ENCODE assay signal across 19 cellular contexts in the genomic region with DNA sequence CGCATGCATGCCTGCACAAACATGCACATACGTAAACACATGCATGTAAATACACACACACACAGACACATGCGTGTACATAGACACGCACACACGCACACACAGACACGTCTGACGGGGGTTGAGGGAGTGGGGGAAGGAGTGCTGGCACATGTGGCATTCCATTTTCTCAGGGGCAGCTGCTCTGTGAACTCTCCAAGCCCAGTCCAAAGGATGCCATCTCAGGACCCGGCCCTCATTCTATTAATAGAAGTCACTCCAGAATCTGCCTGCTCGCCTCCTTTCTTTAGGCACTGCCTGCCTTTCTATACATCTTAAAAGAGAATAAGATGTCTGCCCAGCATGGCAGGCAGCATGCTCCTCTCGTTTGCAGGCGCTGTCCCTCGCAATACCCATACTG.
"Had no signal": no experiment of that assay in that cellular context is flagged by ENCODE, and none has a peak within 500 bp of the region (broad histone marks: within the 10 kb centered on the region; RNA-seq: fewer than 3 reads in every experiment).

No MANE protein-coding gene starts in this region.

- H3K4me1 ChIP-seq: foreskin keratinocyte had no signal

- H3K27ac Mint-ChIP-seq: activated naive CD4-positive, alpha-beta T cell treated with anti-CD3 and anti-CD28 coated beads, Interleukin-2, amount 50 U/mL, for 24 hours; activated T-cell treated with anti-CD3 and anti-CD28 coated beads, Interleukin-2, amount 50 U/mL, for 72 hours; endodermal cell; neural progenitor cell; stimulated activated naive CD8-positive, alpha-beta T cell treated with anti-CD3 and anti-CD28 coated beads, Interleukin-15, Interleukin-2, amounts not matched to agents 100 ng/mL and 50 ng/mL, for 24 hours; T-helper 1 cell treated with Interleukin-12 subunit alpha and Interleukin-12 subunit beta and Interleukin-4 antibody, amounts not matched to agents 30 μg/mL and 1 μg/mL, for 36 hours had no signal

- ATAC-seq: activated T-cell treated with anti-CD3 and anti-CD28 coated beads, Interleukin-2, amount 50 U/mL, for 72 hours; foreskin keratinocyte; left lung; pancreas; upper lobe of right lung had no signal

- H3K9me3 Mint-ChIP-seq: activated naive CD4-positive, alpha-beta T cell treated with anti-CD3 and anti-CD28 coated beads, Interleukin-2, amount 50 U/mL, for 24 hours; activated T-cell treated with anti-CD3 and anti-CD28 coated beads, Interleukin-2, amount 50 U/mL, for 72 hours; endodermal cell; neural progenitor cell; stimulated activated naive CD8-positive, alpha-beta T cell treated with anti-CD3 and anti-CD28 coated beads, Interleukin-15, Interleukin-2, amounts not matched to agents 100 ng/mL and 50 ng/mL, for 24 hours; T-helper 1 cell treated with Interleukin-12 subunit alpha and Interleukin-12 subunit beta and Interleukin-4 antibody, amounts not matched to agents 30 μg/mL and 1 μg/mL, for 36 hours had no signal

- H3K4me3 Mint-ChIP-seq: activated naive CD4-positive, alpha-beta T cell treated with anti-CD3 and anti-CD28 coated beads, Interleukin-2, amount 50 U/mL, for 24 hours; activated T-cell treated with anti-CD3 and anti-CD28 coated beads, Interleukin-2, amount 50 U/mL, for 72 hours; endodermal cell; neural progenitor cell; stimulated activated naive CD8-positive, alpha-beta T cell treated with anti-CD3 and anti-CD28 coated beads, Interleukin-15, Interleukin-2, amounts not matched to agents 100 ng/mL and 50 ng/mL, for 24 hours; T-helper 1 cell treated with Interleukin-12 subunit alpha and Interleukin-12 subunit beta and Interleukin-4 antibody, amounts not matched to agents 30 μg/mL and 1 μg/mL, for 36 hours had no signal

- H3K9ac ChIP-seq: neural progenitor cell had no signal

- H3K4me3 ChIP-seq: left lung, neural progenitor cell, pancreas, SJSA1, suprapubic skin, upper lobe of right lung had no signal

- H3K27ac ChIP-seq: foreskin keratinocyte, left lung, neural progenitor cell, pancreas, SJSA1, suprapubic skin, upper lobe of right lung had no signal

- DNase-seq: activated CD4-positive, alpha-beta T cell treated with anti-CD3 and anti-CD28 coated beads for 1 hour; activated CD8-positive, alpha-beta memory T cell treated with anti-CD3 and anti-CD28 coated beads for 24 hours; activated effector memory CD4-positive, alpha-beta T cell treated with anti-CD3 and anti-CD28 coated beads, Interleukin-2, amount 50 U/mL, for 16 hours; activated T-cell treated with anti-CD3 and anti-CD28 coated beads, Interleukin-2, amount 50 U/mL, for 72 hours; endodermal cell; foreskin keratinocyte; head of caudate nucleus; kidney; left lung; midbrain; pancreas; stimulated activated CD4-positive, alpha-beta T cell treated with anti-CD3 and anti-CD28 coated beads, Interleukin-2, amount 100 ng/mL, for 48 hours; upper lobe of right lung had no signal

- H2AFZ ChIP-seq: neural progenitor cell had no signal

- H3K36me3 Mint-ChIP-seq: activated naive CD4-positive, alpha-beta T cell treated with anti-CD3 and anti-CD28 coated beads, Interleukin-2, amount 50 U/mL, for 24 hours had no signal

- H3K36me3 ChIP-seq: left lung, neural progenitor cell, pancreas, suprapubic skin, upper lobe of right lung had no signal

- H3K9me3 ChIP-seq: left lung, pancreas, suprapubic skin, upper lobe of right lung had no signal

- H3K4me2 ChIP-seq: neural progenitor cell had no signal
